Comparison of ENCODE assay signal across 8 cellular contexts in the genomic region with DNA sequence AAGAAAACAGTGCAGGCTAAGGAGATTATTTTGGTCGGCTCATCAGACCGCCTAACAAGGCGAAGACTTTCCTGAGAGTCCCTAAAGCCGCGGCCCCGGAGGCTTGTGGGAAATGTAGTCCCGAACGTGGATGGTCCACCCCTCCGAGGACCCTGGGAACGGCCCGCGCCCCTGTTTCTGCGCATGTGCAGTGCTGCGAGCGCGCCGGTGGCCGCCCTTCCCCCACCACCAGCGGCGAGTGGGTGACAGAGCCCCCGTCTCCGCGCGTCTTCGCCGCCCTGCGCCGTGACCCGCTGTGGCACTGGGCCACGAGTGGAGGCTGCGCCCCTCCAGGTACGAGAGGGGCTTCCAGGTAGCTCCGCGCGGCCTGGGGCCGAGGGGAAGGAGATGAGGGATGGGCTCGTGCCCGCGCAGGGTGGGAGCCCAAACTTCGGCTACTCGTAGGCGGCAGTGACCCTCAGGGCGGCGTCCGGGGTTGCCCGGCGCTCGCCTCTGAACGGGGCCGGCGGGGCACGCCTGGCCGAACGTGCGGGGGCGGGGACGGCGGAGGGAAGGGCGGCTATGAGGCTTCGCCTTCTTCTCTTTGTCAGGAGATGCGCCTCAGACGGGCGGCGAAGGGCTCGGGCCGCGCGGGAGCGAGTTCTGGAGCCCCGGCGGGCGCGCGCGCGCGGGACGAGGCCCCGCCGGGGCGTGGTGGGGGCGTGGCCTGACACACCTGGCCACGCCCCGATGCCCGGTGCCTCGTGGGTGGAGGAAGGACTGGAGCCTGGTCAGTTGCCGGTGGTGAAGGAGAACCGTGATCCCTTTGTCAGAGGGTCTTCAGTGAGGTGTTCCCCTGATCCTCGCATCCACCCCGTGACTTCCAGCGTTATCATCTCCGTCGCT. TPM values are rescaled to one million over a fixed set of nuclear protein-coding genes. Genes with fewer than 3 reads are reported as not detected.
DNase-seq lines count a peak whose midpoint lies in the region; ATAC-seq and TF ChIP-seq lines count a peak whose summit lies in the region.

TSS of gene ZFP1 (plus strand) at position 214 of the 885 bp plus-strand sequence. CDS start 4,428 bp downstream, outside the sequence.

- H3K9ac ChIP-seq in mammary epithelial cell (ENCODE audit: insufficient read depth, low read length), result peak within 1 kb of the TSS; percentile 85
- peak within 1 kb of the TSS; percentile 94 for H3K9ac ChIP-seq in smooth muscle cell (ENCODE audit: low read depth)

- TF ChIP-seq CTCF in AG09309 (IDR thresholded peaks at IDR 0.05; ENCODE audit: control insufficient read depth, insufficient read depth, low read depth, low read length, missing control alignments), result no peak
- no peak for TF ChIP-seq CTCF in WI38 (IDR thresholded peaks at IDR 0.05; ENCODE audit: low read depth, low read length)
- no peak for TF ChIP-seq CTCF in mammary epithelial cell (conservative IDR thresholded peaks at IDR 0.05 in 1 of 2, IDR thresholded peaks at IDR 0.05 in 1 of 2; ENCODE audit: extremely low read depth in 1 of 2, insufficient read depth in 1 of 2, low read depth in 1 of 2, low read length in 2 of 2)
- TF ChIP-seq CTCF in smooth muscle cell (IDR thresholded peaks at IDR 0.05; ENCODE audit: borderline replicate concordance, insufficient read depth, poor library complexity, severe bottlenecking), result no peak

- H4K20me1 ChIP-seq in mammary epithelial cell (ENCODE audit: insufficient read depth, low read length) (no peaks in the 10 kb centered on the region), smooth muscle cell (ENCODE audit: low read depth) (no peaks in the 10 kb centered on the region)

- H3K4me3 ChIP-seq in AG09309 (ENCODE audit: control insufficient read depth, low read depth, low read length), result peak within 1 kb of the TSS; percentile 72
- peak within 1 kb of the TSS; percentile 96 for H3K4me3 ChIP-seq in WI38 (ENCODE audit: low read depth, low read length)
- peak within 1 kb of the TSS; percentile 99 to 100 (median 100) for H3K4me3 ChIP-seq in mammary epithelial cell (replicated peaks in 1 of 3; ENCODE audit: insufficient read depth in 1 of 3, low read depth in 2 of 3, low read length in 3 of 3)
- peak within 1 kb of the TSS; percentile 93 for H3K4me3 ChIP-seq in smooth muscle cell

- WGBS in mammary epithelial cell (ENCODE audit: low coverage, missing lambda C conversion rate), result 1% methylated on average over 11 of the region's 93 CpGs
- WGBS in smooth muscle cell (ENCODE audit: low lambda C conversion rate), result under 1% methylated on average over 75 of the region's 93 CpGs

- in situ Hi-C loops in mammary epithelial cell (cut with MboI; ENCODE audit: low sequenced_read_pairs in 2 of 2), result no loop called here

- no peaks in the 10 kb centered on the region for H3F3A ChIP-seq in smooth muscle cell (ENCODE audit: low read depth)

- peaks cover 41% of the 10 kb centered on the region for H3K79me2 ChIP-seq in mammary epithelial cell (ENCODE audit: insufficient read depth, low read length)
- peaks cover 46% of the 10 kb centered on the region for H3K79me2 ChIP-seq in smooth muscle cell (ENCODE audit: low read depth)

- TSS peak; percentile 69 for BruUV-seq in mammary epithelial cell (replicated peaks; lab: Mats Ljungman, UMichigan)

- DNase-seq in AG09309 (ENCODE audit: low read depth) (peak; percentile 29), NCI-H226 (peak; percentile 85), mammary epithelial cell (peak; percentile 87), iPS-NIHi7 (ENCODE audit: extremely low spot score) (peak; percentile 97), smooth muscle cell (lab: John Stamatoyannopoulos, UW; ENCODE audit: unreplicated experiment) (peak; percentile 87)

- H3K4me2 ChIP-seq in mammary epithelial cell (ENCODE audit: insufficient read depth, low read depth, low read length), result peak within 1 kb of the TSS; percentile 96
- peak within 1 kb of the TSS; percentile 86 for H3K4me2 ChIP-seq in smooth muscle cell

- dilution Hi-C loops in mammary epithelial cell (cut with HindIII; ENCODE audit: low sequenced_read_pairs), result no loop called here

- H3K36me3 ChIP-seq in mammary epithelial cell (ENCODE audit: insufficient read depth, low read length) (peaks cover 4% of the 10 kb centered on the region), smooth muscle cell (ENCODE audit: low read depth) (peaks cover 26% of the 10 kb centered on the region)

- peaks cover 13% of the 10 kb centered on the region for H3K9me3 ChIP-seq in mammary epithelial cell (replicated peaks; ENCODE audit: insufficient read depth, low read length)
- peaks cover 6% of the 10 kb centered on the region for H3K9me3 ChIP-seq in smooth muscle cell (replicated peaks; ENCODE audit: low read depth)

- CTCF ChIA-PET in mammary epithelial cell (lab: Charles Lee; ENCODE audit: low non-redundant PET), result no interaction called here

- H3K27ac ChIP-seq in mammary epithelial cell (ENCODE audit: insufficient read depth, low read depth, low read length) (peak within 1 kb of the TSS; percentile 90), smooth muscle cell (ENCODE audit: low read depth) (peak within 1 kb of the TSS; percentile 89)

- peak; percentile 85 for ATAC-seq in GM19023 (IDR thresholded peaks at IDR 0.05; ENCODE audit: unreplicated experiment)
- peak; percentile 80 for ATAC-seq in HG03196 (IDR thresholded peaks at IDR 0.05; ENCODE audit: unreplicated experiment)

- intact Hi-C loops in mammary epithelial cell (cut with micrococcal nuclease), result no loop called here

- H3K27me3 ChIP-seq in mammary epithelial cell (ENCODE audit: insufficient read depth, low read length), result no peaks in the 10 kb centered on the region
- H3K27me3 ChIP-seq in smooth muscle cell (ENCODE audit: low read depth), result no peaks in the 10 kb centered on the region

- H3K4me1 ChIP-seq in mammary epithelial cell (ENCODE audit: insufficient read depth, low read length) (no peaks in the 10 kb centered on the region), smooth muscle cell (ENCODE audit: low read depth) (peaks cover 3% of the 10 kb centered on the region)

- peak within 1 kb of the TSS; percentile 100 for H2AFZ ChIP-seq in mammary epithelial cell (ENCODE audit: low read depth, low read length)
- peak within 1 kb of the TSS; percentile 94 for H2AFZ ChIP-seq in smooth muscle cell (ENCODE audit: low read depth)

RNA-seq across cellular contexts. Expression of gene ZFP1, which starts in this region (rescaled TPM):
- total RNA-seq in mammary epithelial cell, result 10 to 100 TPM; 11.9 to 13.7 TPM
- 6.4 TPM for polyA plus RNA-seq in mammary epithelial cell
- polyA minus RNA-seq in mammary epithelial cell, result 4.1 TPM
- 15.0 and 29.0 TPM in 2 replicates for total RNA-seq in smooth muscle cell
- polyA plus RNA-seq in smooth muscle cell, result 12.5 and 12.6 TPM in 2 replicates

Comparison
In these comparisons a context has a peak if more than half of its experiments do, and no peak if none do; other contexts are left out.
1. Peak in every context shown above with its lines: DNase-seq, ATAC-seq, H3K4me3 ChIP-seq and H3K27ac ChIP-seq.
2. DNase-seq: peak in every context shown above with its lines; median percentile 97 in iPS-NIHi7; 87 in mammary epithelial cell; 87 in smooth muscle cell; 85 in NCI-H226; 29 in AG09309.